ENCODE assay signal across 2 cellular contexts in genomic region chr11:46319074-46319453, GRCh38.
TF ChIP-seq lines count a peak whose summit lies in the region.

No MANE protein-coding gene starts in this region.

TF ChIP-seq in HepG2, 621 proteins besides CTCF, POLR2A, EP300 and RAD21:
- TF ChIP-seq ZNF235 (CRISPR knock-in tag; IDR thresholded peaks at IDR 0.05; ENCODE audit: borderline replicate concordance) (no peak), ZNF263 (CRISPR knock-in tag; IDR thresholded peaks at IDR 0.05) (no peak), ZFP37 (CRISPR knock-in tag; IDR thresholded peaks at IDR 0.05; ENCODE audit: borderline replicate concordance) (no peak), SP4 (CRISPR knock-in tag; IDR thresholded peaks at IDR 0.05) (no peak), TOE1 (CRISPR knock-in tag; IDR thresholded peaks at IDR 0.05) (no peak), AHR (CRISPR knock-in tag; IDR thresholded peaks at IDR 0.05) (no peak), ZBTB7B (CRISPR knock-in tag; IDR thresholded peaks at IDR 0.05) (no peak), PHB2 (IDR thresholded peaks at IDR 0.05; ENCODE audit: partially characterized antibody) (no peak), EED (CRISPR knock-in tag; IDR thresholded peaks at IDR 0.05) (no peak), ZFP36L2 (CRISPR knock-in tag; IDR thresholded peaks at IDR 0.05) (no peak), BRCA1 (CRISPR knock-in tag; IDR thresholded peaks at IDR 0.05) (no peak), FOXM1 (CRISPR knock-in tag; IDR thresholded peaks at IDR 0.05) (no peak), MED13 (CRISPR knock-in tag; IDR thresholded peaks at IDR 0.05) (no peak), U2AF2 (IDR thresholded peaks at IDR 0.05; ENCODE audit: low read depth, low read length) (no peak), TFAP4 (IDR thresholded peaks at IDR 0.05; ENCODE audit: borderline replicate concordance, low read depth) (no peak)

TF ChIP-seq in H1, 55 proteins besides CTCF, POLR2A, EP300 and RAD21:
- no peak for TF ChIP-seq SIX5 (IDR thresholded peaks at IDR 0.05; ENCODE audit: low read depth, low read length)
- no peak for TF ChIP-seq POLR2AphosphoS5 (IDR thresholded peaks at IDR 0.05; ENCODE audit: low read depth, low read length)
- no peak for TF ChIP-seq CREB1 (IDR thresholded peaks at IDR 0.05)
- no peak for TF ChIP-seq TEAD4 (IDR thresholded peaks at IDR 0.05; ENCODE audit: low read depth, low read length)
- TF ChIP-seq KDM1A (IDR thresholded peaks at IDR 0.05; ENCODE audit: borderline replicate concordance, low read length), result no peak
- no peak for TF ChIP-seq USF2 (IDR thresholded peaks at IDR 0.05; ENCODE audit: low read length)
- TF ChIP-seq FOSL1 (IDR thresholded peaks at IDR 0.05; ENCODE audit: insufficient read depth, low read depth, low read length), result no peak
- no peak for TF ChIP-seq ATF3 (IDR thresholded peaks at IDR 0.05; ENCODE audit: insufficient read depth, low read depth, low read length)
- TF ChIP-seq SRF (IDR thresholded peaks at IDR 0.05; ENCODE audit: low read depth, low read length), result no peak
- TF ChIP-seq SUZ12 (IDR thresholded peaks at IDR 0.05; ENCODE audit: low read length), result no peak
- TF ChIP-seq JUN (IDR thresholded peaks at IDR 0.05; ENCODE audit: low read depth, low read length), result no peak
- no peak for TF ChIP-seq SP2 (IDR thresholded peaks at IDR 0.05; ENCODE audit: low read length)
- no peak for TF ChIP-seq NANOG (IDR thresholded peaks at IDR 0.05; ENCODE audit: insufficient read depth, low read depth, low read length, poor library complexity, severe bottlenecking)
- TF ChIP-seq RXRA (IDR thresholded peaks at IDR 0.05; ENCODE audit: insufficient read depth, low read depth, low read length), result no peak
